In the genomic region with DNA sequence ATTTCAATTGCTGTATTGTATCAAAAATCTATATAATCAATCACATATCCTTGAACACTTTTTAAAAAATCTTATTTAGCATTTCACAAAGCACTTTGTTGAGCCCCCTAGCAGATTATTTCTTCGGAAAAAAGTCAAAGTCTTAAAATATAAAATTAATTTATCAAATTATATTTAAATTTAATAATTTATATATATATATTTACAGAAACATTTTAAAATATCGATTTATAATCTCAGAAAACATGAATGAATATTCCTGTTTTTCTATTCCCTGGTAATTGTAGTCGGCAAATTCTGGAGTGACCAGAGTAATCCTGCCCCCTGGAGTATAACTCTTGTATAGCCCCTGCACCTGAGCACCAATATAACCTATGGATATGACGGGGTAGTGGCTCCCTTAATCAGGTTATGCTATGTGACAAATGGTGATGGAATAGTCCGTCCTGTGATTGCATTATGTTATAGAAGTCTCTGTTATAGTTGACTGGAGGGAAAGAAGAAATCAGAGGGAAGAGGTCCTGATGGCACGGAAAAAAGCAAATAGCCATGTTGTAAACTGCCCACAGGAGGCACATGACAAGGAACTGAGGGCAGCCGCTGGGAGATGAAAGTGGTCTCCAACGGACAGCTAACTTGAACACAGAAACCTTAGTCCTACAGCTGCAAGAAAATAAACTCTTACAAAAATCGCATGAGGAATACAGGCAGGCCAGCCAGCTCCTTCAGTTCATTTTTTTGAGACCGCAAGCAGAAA, we compare ENCODE assay signal across 12 cellular contexts.
DNase-seq lines count a peak whose midpoint lies in the region; ATAC-seq and TF ChIP-seq lines count a peak whose summit lies in the region.
"Had no signal": no experiment of that assay in that cellular context is flagged by ENCODE, and none has a peak within 500 bp of the region (broad histone marks: within the 10 kb centered on the region; RNA-seq: fewer than 3 reads in every experiment).

No MANE protein-coding gene starts in this region.

- TF ChIP-seq POLR2A in breast epithelium (IDR thresholded peaks at IDR 0.05): no peak

- H3K4me3 ChIP-seq in breast epithelium (no peak overlapping the region), upper lobe of right lung (no peak overlapping the region)
- H3K4me3 ChIP-seq: coronary artery had no signal

- peak; percentile 7 to 45 for DNase-seq in T47D (ENCODE audit: low read depth in 1 of 2, low spot score in 1 of 2)
- DNase-seq in breast epithelium (ENCODE audit: low spot score in 2 of 2): no peak
- DNase-seq in NCI-H2107 treated with DMSO at 0.1 percent for 48 hours (lab: John Stamatoyannopoulos, UW; ENCODE audit: unreplicated experiment): peak; percentile 30
- DNase-seq in ecto neural progenitor cell (ENCODE audit: low spot score): peak; percentile 48
- DNase-seq in upper lobe of right lung: no peak
- DNase-seq in caudate nucleus (lab: John Stamatoyannopoulos, UW): no peak
- DNase-seq: activated CD4-positive, alpha-beta T cell treated with anti-CD3 and anti-CD28 coated beads for 48 hours; CD4-positive, alpha-beta memory T cell; KG1 had no signal

- no peaks in the 10 kb centered on the region for H3K9me3 ChIP-seq in breast epithelium
- no peaks in the 10 kb centered on the region for H3K9me3 ChIP-seq in upper lobe of right lung

- H3K27me3 ChIP-seq in breast epithelium: no peaks in the 10 kb centered on the region
- no peaks in the 10 kb centered on the region for H3K27me3 ChIP-seq in upper lobe of right lung

- intact Hi-C loops in breast epithelium (cut with DNase I; ENCODE audit: low total_unique reads) (no loop called here), upper lobe of right lung (cut with DNase I) (no loop called here)

- ATAC-seq in upper lobe of right lung (no peak), GM19397 (IDR thresholded peaks at IDR 0.05; ENCODE audit: unreplicated experiment) (no peak), GM19324 (IDR thresholded peaks at IDR 0.05; ENCODE audit: low FRiP score, unreplicated experiment) (no peak)

- in situ Hi-C loops in T47D (cut with HindIII; ENCODE audit: low pct_unique_long_range_greater_than_20kb, low sequenced_read_pairs): no loop called here

- no peaks in the 10 kb centered on the region for H3K4me1 ChIP-seq in breast epithelium
- no peaks in the 10 kb centered on the region for H3K4me1 ChIP-seq in upper lobe of right lung

- H3K27ac ChIP-seq in breast epithelium: no peak overlapping the region
- H3K27ac ChIP-seq in upper lobe of right lung: no peak overlapping the region
- no peak overlapping the region for H3K27ac ChIP-seq in caudate nucleus (ENCODE audit: low read depth, low read length)
- H3K27ac ChIP-seq: coronary artery had no signal

- H3K36me3 ChIP-seq in breast epithelium (no peaks in the 10 kb centered on the region), upper lobe of right lung (no peaks in the 10 kb centered on the region)

- TF ChIP-seq CTCF in breast epithelium (IDR thresholded peaks at IDR 0.05) (no peak), upper lobe of right lung (IDR thresholded peaks at IDR 0.05) (peak; percentile 25)

Comparison
In these comparisons a context has a peak if more than half of its experiments do, and no peak if none do; other contexts are left out.
1. DNase-seq: peak in T47D (2 of 2), NCI-H2107 treated with DMSO at 0.1 percent for 48 hours (single experiment) and ecto neural progenitor cell (single experiment); none in breast epithelium (0 of 2), upper lobe of right lung (single experiment) and caudate nucleus (0 of 61).